ENCODE assay signal across 8 cellular contexts in genomic region chr12:14955876-14956811, GRCh38. TPM values are rescaled to one million over a fixed set of nuclear protein-coding genes. Genes with fewer than 3 reads are reported as not detected.
DNase-seq lines count a peak whose midpoint lies in the region; ATAC-seq, FAIRE-seq and TF ChIP-seq lines count a peak whose summit lies in the region.

No MANE protein-coding gene starts in this region.

- H4K20me1 ChIP-seq in HepG2 (ENCODE audit: insufficient read depth, low read length): no peaks in the 10 kb centered on the region

- TF ChIP-seq POLR2A in right lobe of liver (IDR thresholded peaks at IDR 0.05): no peak
- no peak for TF ChIP-seq POLR2A in HepG2 (IDR thresholded peaks at IDR 0.05; ENCODE audit: insufficient read depth in 1 of 2, low read depth in 2 of 2, low read length in 2 of 2)

- H3K4me3 ChIP-seq in right lobe of liver: no peak overlapping the region
- H3K4me3 ChIP-seq in HepG2 (replicated peaks in 1 of 3; ENCODE audit: insufficient read depth in 1 of 3, low read depth in 2 of 3, low read length in 3 of 3): no peak overlapping the region
- H3K4me3 ChIP-seq in H7 (ENCODE audit: insufficient read depth, low read depth, low read length): no peak overlapping the region

- no peaks in the 10 kb centered on the region for H3K79me2 ChIP-seq in HepG2 (ENCODE audit: insufficient read depth, low read length)

- no peak overlapping the region for H2AFZ ChIP-seq in HepG2 (ENCODE audit: low read length)

- peaks cover 89% of the 10 kb centered on the region for H3K36me3 Mint-ChIP-seq in activated CD8-positive, alpha-beta T cell treated with anti-CD3 and anti-CD28 coated beads, Interleukin-2, amount 10 ng/mL, durations not matched to agents 7 days and 5 days (ENCODE audit: low read depth)

- H3K9me3 Mint-ChIP-seq in activated CD8-positive, alpha-beta T cell treated with anti-CD3 and anti-CD28 coated beads, Interleukin-2, amount 10 ng/mL, durations not matched to agents 7 days and 5 days (ENCODE audit: insufficient read depth): no peaks in the 10 kb centered on the region

- H3K4me1 ChIP-seq in right lobe of liver (no peaks in the 10 kb centered on the region), HepG2 (ENCODE audit: insufficient read depth, low read length) (peaks cover 14% of the 10 kb centered on the region; the same call in 1 of the 2 replicates)

- peak overlapping the region; percentile 98 for H3K4me3 Mint-ChIP-seq in activated CD8-positive, alpha-beta T cell treated with anti-CD3 and anti-CD28 coated beads, Interleukin-2, amount 10 ng/mL, durations not matched to agents 7 days and 5 days

- H3K9ac ChIP-seq in HepG2 (ENCODE audit: insufficient read depth, low read depth, low read length): no peak overlapping the region

- WGBS in right lobe of liver (ENCODE audit: insufficient coverage, low coverage, low lambda C conversion rate, missing lambda C conversion rate): 37% methylated on average over 9 of the region's 9 CpGs
- WGBS in HepG2 (ENCODE audit: low lambda C conversion rate): 42% methylated on average over 9 of the region's 9 CpGs

- H3K27ac Mint-ChIP-seq in activated CD8-positive, alpha-beta T cell treated with anti-CD3 and anti-CD28 coated beads, Interleukin-2, amount 10 ng/mL, durations not matched to agents 7 days and 5 days: peak overlapping the region; percentile 81

- no TSS peak for BruUV-seq in HepG2 (replicated peaks; lab: Mats Ljungman, UMichigan)

- no peak for FAIRE-seq in HepG2 (lab: Jason Lieb, UNC)

- in situ Hi-C loops in HepG2 (cut with HindIII; ENCODE audit: extremely low pct_ligation_motif_present, low pct_unique_long_range_greater_than_20kb): no loop called here

- H3K27ac ChIP-seq in right lobe of liver: peak overlapping the region in 2 of 3 donors; percentile 6 to 15
- no peak overlapping the region for H3K27ac ChIP-seq in HepG2 (ENCODE audit: extremely low read length, insufficient read depth, low read length)

- ATAC-seq in right lobe of liver (peak in 1 of 4 donors; percentile 9), HepG2 (no peak), HG03342 (IDR thresholded peaks at IDR 0.05; ENCODE audit: unreplicated experiment) (peak; percentile 29)
- no peak for ATAC-seq in activated CD8-positive, alpha-beta T cell treated with anti-CD3 and anti-CD28 coated beads, Interleukin-2, amount 10 ng/mL, durations not matched to agents 7 days and 5 days

- H3K4me2 ChIP-seq in HepG2 (ENCODE audit: low read depth, low read length): no peak overlapping the region

- H3K9me3 ChIP-seq in right lobe of liver (no peaks in the 10 kb centered on the region), HepG2 (ENCODE audit: low read length) (no peaks in the 10 kb centered on the region)

- CTCF ChIA-PET in HepG2 (lab: Yijun Ruan, JAX; ENCODE audit: low intra/inter-chr PET ratio, low total read pairs): no interaction called here
- CTCF ChIA-PET in activated CD8-positive, alpha-beta T cell treated with anti-CD3 and anti-CD28 coated beads, Interleukin-2, amount 10 ng/mL, durations not matched to agents 7 days and 5 days (lab: Charles Lee): interaction anchor here (1.2 to 1.7 kb wide), 2 partner anchors 39 to 577 kb away, joined by 3 to 6 read pairs; no protein-coding TSS in a partner anchor

- H3K27me3 ChIP-seq in right lobe of liver (no peaks in the 10 kb centered on the region), HepG2 (ENCODE audit: control insufficient read depth in 1 of 2, insufficient read depth in 2 of 2, low read length in 2 of 2) (no peaks in the 10 kb centered on the region), H7 (ENCODE audit: control insufficient read depth, insufficient read depth, low read length) (no peaks in the 10 kb centered on the region)

- no peaks in the 10 kb centered on the region for H3K27me3 Mint-ChIP-seq in activated CD8-positive, alpha-beta T cell treated with anti-CD3 and anti-CD28 coated beads, Interleukin-2, amount 10 ng/mL, durations not matched to agents 7 days and 5 days (ENCODE audit: low read depth)

- DNase-seq in right lobe of liver (no peak), HepG2 (ENCODE audit: low spot score) (no peak), NCI-H1092 treated with DMSO at 0.1 percent for 48 hours (lab: John Stamatoyannopoulos, UW) (no peak), NCI-H1436 (lab: John Stamatoyannopoulos, UW) (no peak), H7 (no peak)
- DNase-seq in activated CD8-positive, alpha-beta T cell treated with anti-CD3 and anti-CD28 coated beads, Interleukin-2, amount 10 ng/mL, durations not matched to agents 7 days and 5 days: peak; percentile 51
- peak; percentile 29 for DNase-seq in stimulated activated CD8-positive, alpha-beta memory T cell treated with anti-CD3 and anti-CD28 coated beads, Interleukin-4, amount 100 ng/mL, for 24 hours (ENCODE audit: low read depth)

- no peak for TF ChIP-seq EP300 in HepG2 (IDR thresholded peaks at IDR 0.05; ENCODE audit: low read depth in 2 of 2, low read length in 2 of 2)
- TF ChIP-seq EP300 in HepG2 (CRISPR knock-in tag; IDR thresholded peaks at IDR 0.05; ENCODE audit: borderline replicate concordance): no peak

- H3K36me3 ChIP-seq in right lobe of liver (no peaks in the 10 kb centered on the region), HepG2 (replicated peaks in 1 of 2; ENCODE audit: control insufficient read depth in 1 of 2, insufficient read depth in 2 of 2, low read length in 2 of 2) (no peaks in the 10 kb centered on the region), H7 (replicated peaks; ENCODE audit: control insufficient read depth, insufficient read depth, low read length) (no peaks in the 10 kb centered on the region)

- intact Hi-C loops in right lobe of liver (cut with DNase I) (no loop called here), HepG2 (cut with micrococcal nuclease; ENCODE audit: unreplicated experiment) (no loop called here)

- POLR2A ChIA-PET in HepG2 (lab: Yijun Ruan, JAX): no interaction called here
- POLR2A ChIA-PET in activated CD8-positive, alpha-beta T cell treated with anti-CD3 and anti-CD28 coated beads, Interleukin-2, amount 10 ng/mL, durations not matched to agents 7 days and 5 days (lab: Charles Lee): interaction anchor here (0.7 to 10.5 kb wide), 5 partner anchors 8 to 184 kb away, joined by 3 to 175 read pairs (median 8); a partner anchor contains a TSS

- no peak for TF ChIP-seq RAD21 in HepG2 (CRISPR knock-in tag; IDR thresholded peaks at IDR 0.05)

- peaks cover 59% of the 10 kb centered on the region for H3K4me1 Mint-ChIP-seq in activated CD8-positive, alpha-beta T cell treated with anti-CD3 and anti-CD28 coated beads, Interleukin-2, amount 10 ng/mL, durations not matched to agents 7 days and 5 days (ENCODE audit: low read depth)

- TF ChIP-seq CTCF in right lobe of liver (IDR thresholded peaks at IDR 0.05): no peak
- TF ChIP-seq CTCF in HepG2 (CRISPR knock-in tag; IDR thresholded peaks at IDR 0.05): no peak

RNA-seq across cellular contexts. Expression of gene ARHGDIB, which starts 5.3 kb away (rescaled TPM):
- total RNA-seq in right lobe of liver (10 to 100 TPM; 17.2 to 58.1 (median 31.9) TPM), HepG2 (2016; rRNA removed; fragmentation: Illumina TruSeq; extraction: Trizol) (0.11 and 0.28 TPM in 2 replicates)
- not detected in 2 replicates for total RNA-seq in HepG2 (2016; cell fraction: cytosol; rRNA removed; fragmentation: Illumina TruSeq; extraction: Trizol; ENCODE audit: low read depth)
- total RNA-seq in HepG2 (2016; cell fraction: insoluble cytoplasmic fraction; rRNA removed; fragmentation: Illumina TruSeq; extraction: Trizol): 0.30 and 0.48 TPM in 2 replicates
- total RNA-seq in HepG2 (2016; cell fraction: membrane; rRNA removed; fragmentation: Illumina TruSeq; extraction: Trizol): 0.17 TPM in 1 of 2 replicates, not detected in the other
- total RNA-seq in HepG2 (2016; cell fraction: nucleus; rRNA removed; fragmentation: Illumina TruSeq; extraction: Trizol): not detected in 2 replicates
- polyA plus RNA-seq in HepG2 (2011; rRNA removed): 0.87 and 0.88 TPM in 2 replicates
- polyA plus RNA-seq in HepG2 (2011; cell fraction: cytosol; rRNA removed): 0.55 and 1.0 TPM in 2 replicates
- 0.52 and 0.53 TPM in 2 replicates for polyA plus RNA-seq in HepG2 (2011; cell fraction: nucleus; rRNA removed)
- polyA plus RNA-seq in HepG2 (2012): 0.36 TPM in 1 of 2 replicates, not detected in the other
- not detected in 2 replicates for polyA plus RNA-seq in HepG2 (2016; cell fraction: cytosol; fragmentation: Illumina TruSeq; extraction: Trizol; ENCODE audit: low read depth)
- polyA plus RNA-seq in HepG2 (2016; cell fraction: insoluble cytoplasmic fraction; fragmentation: Illumina TruSeq; extraction: Trizol; ENCODE audit: low read depth): 0.28 and 0.43 TPM in 2 replicates
- 0.27 and 0.32 TPM in 2 replicates for polyA plus RNA-seq in HepG2 (2016; cell fraction: membrane; fragmentation: Illumina TruSeq; extraction: Trizol; ENCODE audit: low read depth)
- polyA plus RNA-seq in HepG2 (2016; cell fraction: nucleus; fragmentation: Illumina TruSeq; extraction: Trizol; ENCODE audit: insufficient read depth, low read depth): 0.47 TPM in 1 of 2 replicates, not detected in the other
- 4.0 and 4.8 TPM in 2 replicates for polyA minus RNA-seq in HepG2 (2011; rRNA and poly(A)+ RNA removed; ENCODE audit: low replicate concordance)
- polyA minus RNA-seq in HepG2 (2011; cell fraction: cytosol; rRNA and poly(A)+ RNA removed): not detected in 2 replicates
- 0.62 TPM in 1 of 2 replicates, not detected in the other for polyA minus RNA-seq in HepG2 (2011; cell fraction: nucleus; rRNA and poly(A)+ RNA removed)
- 1,000 to 10,000 TPM; 1,528 to 1,576 TPM for total RNA-seq in activated CD8-positive, alpha-beta T cell treated with anti-CD3 and anti-CD28 coated beads, Interleukin-2, amount 10 ng/mL, durations not matched to agents 7 days and 5 days
- 0.89 and 2.1 TPM in 2 replicates for total RNA-seq in H7 (2014; rRNA removed; shearing (Covaris generic))

RNA-seq across cellular contexts. Expression of gene PDE6H, which starts 16.7 kb away (rescaled TPM):
- total RNA-seq in right lobe of liver (not detected), HepG2 (2016; rRNA removed; fragmentation: Illumina TruSeq; extraction: Trizol) (not detected in 2 replicates)
- not detected in 2 replicates for total RNA-seq in HepG2 (2016; cell fraction: cytosol; rRNA removed; fragmentation: Illumina TruSeq; extraction: Trizol; ENCODE audit: low read depth)
- not detected in 2 replicates for total RNA-seq in HepG2 (2016; cell fraction: insoluble cytoplasmic fraction; rRNA removed; fragmentation: Illumina TruSeq; extraction: Trizol)
- total RNA-seq in HepG2 (2016; cell fraction: membrane; rRNA removed; fragmentation: Illumina TruSeq; extraction: Trizol): not detected in 2 replicates
- total RNA-seq in HepG2 (2016; cell fraction: nucleus; rRNA removed; fragmentation: Illumina TruSeq; extraction: Trizol): not detected in 2 replicates
- polyA plus RNA-seq in HepG2 (2011; rRNA removed): not detected in 2 replicates
- polyA plus RNA-seq in HepG2 (2011; cell fraction: cytosol; rRNA removed): not detected in 2 replicates
- not detected in 2 replicates for polyA plus RNA-seq in HepG2 (2011; cell fraction: nucleus; rRNA removed)
- polyA plus RNA-seq in HepG2 (2012): not detected in 2 replicates
- not detected in 2 replicates for polyA plus RNA-seq in HepG2 (2016; cell fraction: cytosol; fragmentation: Illumina TruSeq; extraction: Trizol; ENCODE audit: low read depth)
- not detected in 2 replicates for polyA plus RNA-seq in HepG2 (2016; cell fraction: insoluble cytoplasmic fraction; fragmentation: Illumina TruSeq; extraction: Trizol; ENCODE audit: low read depth)
- polyA plus RNA-seq in HepG2 (2016; cell fraction: membrane; fragmentation: Illumina TruSeq; extraction: Trizol; ENCODE audit: low read depth): not detected in 2 replicates
- polyA plus RNA-seq in HepG2 (2016; cell fraction: nucleus; fragmentation: Illumina TruSeq; extraction: Trizol; ENCODE audit: insufficient read depth, low read depth): not detected in 2 replicates
- not detected in 2 replicates for polyA minus RNA-seq in HepG2 (2011; rRNA and poly(A)+ RNA removed; ENCODE audit: low replicate concordance)
- polyA minus RNA-seq in HepG2 (2011; cell fraction: cytosol; rRNA and poly(A)+ RNA removed): not detected in 2 replicates
- polyA minus RNA-seq in HepG2 (2011; cell fraction: nucleus; rRNA and poly(A)+ RNA removed): not detected in 2 replicates
- total RNA-seq in activated CD8-positive, alpha-beta T cell treated with anti-CD3 and anti-CD28 coated beads, Interleukin-2, amount 10 ng/mL, durations not matched to agents 7 days and 5 days: under 1 TPM in 1 of 2 experiments, not detected in 1; 0.40 TPM
- total RNA-seq in H7 (2014; rRNA removed; shearing (Covaris generic)): not detected in 2 replicates

RNA-seq across cellular contexts. Expression of gene ERP27, which starts 17.8 kb away (rescaled TPM):
- total RNA-seq in right lobe of liver (1 to 10 TPM in 1 of 6 experiments, under 1 TPM in 3, not detected in 2; 0.26 to 1.0 (median 0.39) TPM), HepG2 (2016; rRNA removed; fragmentation: Illumina TruSeq; extraction: Trizol) (5.1 and 6.6 TPM in 2 replicates)
- 1.5 and 2.2 TPM in 2 replicates for total RNA-seq in HepG2 (2016; cell fraction: cytosol; rRNA removed; fragmentation: Illumina TruSeq; extraction: Trizol; ENCODE audit: low read depth)
- 4.6 and 8.4 TPM in 2 replicates for total RNA-seq in HepG2 (2016; cell fraction: insoluble cytoplasmic fraction; rRNA removed; fragmentation: Illumina TruSeq; extraction: Trizol)
- total RNA-seq in HepG2 (2016; cell fraction: membrane; rRNA removed; fragmentation: Illumina TruSeq; extraction: Trizol): 3.1 and 3.6 TPM in 2 replicates
- total RNA-seq in HepG2 (2016; cell fraction: nucleus; rRNA removed; fragmentation: Illumina TruSeq; extraction: Trizol): 7.5 and 8.3 TPM in 2 replicates
- polyA plus RNA-seq in HepG2 (2011; rRNA removed): 1.6 and 1.8 TPM in 2 replicates
- 1.2 and 1.8 TPM in 2 replicates for polyA plus RNA-seq in HepG2 (2011; cell fraction: cytosol; rRNA removed)
- polyA plus RNA-seq in HepG2 (2011; cell fraction: nucleus; rRNA removed): 0.34 and 0.36 TPM in 2 replicates
- 0.33 and 0.59 TPM in 2 replicates for polyA plus RNA-seq in HepG2 (2012)
- 2.1 and 3.6 TPM in 2 replicates for polyA plus RNA-seq in HepG2 (2016; cell fraction: cytosol; fragmentation: Illumina TruSeq; extraction: Trizol; ENCODE audit: low read depth)
- polyA plus RNA-seq in HepG2 (2016; cell fraction: insoluble cytoplasmic fraction; fragmentation: Illumina TruSeq; extraction: Trizol; ENCODE audit: low read depth): 5.1 and 6.0 TPM in 2 replicates
- polyA plus RNA-seq in HepG2 (2016; cell fraction: membrane; fragmentation: Illumina TruSeq; extraction: Trizol; ENCODE audit: low read depth): 2.4 and 3.7 TPM in 2 replicates
- 11.6 and 13.9 TPM in 2 replicates for polyA plus RNA-seq in HepG2 (2016; cell fraction: nucleus; fragmentation: Illumina TruSeq; extraction: Trizol; ENCODE audit: insufficient read depth, low read depth)
- polyA minus RNA-seq in HepG2 (2011; rRNA and poly(A)+ RNA removed; ENCODE audit: low replicate concordance): 0.92 TPM in 1 of 2 replicates, not detected in the other
- polyA minus RNA-seq in HepG2 (2011; cell fraction: cytosol; rRNA and poly(A)+ RNA removed): 0.35 and 0.59 TPM in 2 replicates
- 0.52 and 0.87 TPM in 2 replicates for polyA minus RNA-seq in HepG2 (2011; cell fraction: nucleus; rRNA and poly(A)+ RNA removed)
- total RNA-seq in activated CD8-positive, alpha-beta T cell treated with anti-CD3 and anti-CD28 coated beads, Interleukin-2, amount 10 ng/mL, durations not matched to agents 7 days and 5 days: 1 to 10 TPM; 7.9 to 8.7 TPM
- not detected in 2 replicates for total RNA-seq in H7 (2014; rRNA removed; shearing (Covaris generic))

Comparison
In these comparisons a context has a peak if more than half of its experiments do, and no peak if none do; other contexts are left out.
1. DNase-seq: peak in activated CD8-positive, alpha-beta T cell treated with anti-CD3 and anti-CD28 coated beads, Interleukin-2, amount 10 ng/mL, durations not matched to agents 7 days and 5 days (single experiment) and stimulated activated CD8-positive, alpha-beta memory T cell treated with anti-CD3 and anti-CD28 coated beads, Interleukin-4, amount 100 ng/mL, for 24 hours (single experiment); none in right lobe of liver (0 of 3), HepG2 (single experiment), NCI-H1092 treated with DMSO at 0.1 percent for 48 hours (single experiment), NCI-H1436 (single experiment) and H7 (single experiment).
2. RNA of gene ARHGDIB, which starts 5.3 kb away (total RNA-seq): 1,528 to 1,576 TPM in activated CD8-positive, alpha-beta T cell treated with anti-CD3 and anti-CD28 coated beads, Interleukin-2, amount 10 ng/mL, durations not matched to agents 7 days and 5 days; 17.2 to 58.1 TPM in right lobe of liver, 0.89 to 2.1 TPM in H7 and 0.11 to 0.48 TPM in HepG2; every median in the first group is over 10 times any median in the second.